In the genomic region with DNA sequence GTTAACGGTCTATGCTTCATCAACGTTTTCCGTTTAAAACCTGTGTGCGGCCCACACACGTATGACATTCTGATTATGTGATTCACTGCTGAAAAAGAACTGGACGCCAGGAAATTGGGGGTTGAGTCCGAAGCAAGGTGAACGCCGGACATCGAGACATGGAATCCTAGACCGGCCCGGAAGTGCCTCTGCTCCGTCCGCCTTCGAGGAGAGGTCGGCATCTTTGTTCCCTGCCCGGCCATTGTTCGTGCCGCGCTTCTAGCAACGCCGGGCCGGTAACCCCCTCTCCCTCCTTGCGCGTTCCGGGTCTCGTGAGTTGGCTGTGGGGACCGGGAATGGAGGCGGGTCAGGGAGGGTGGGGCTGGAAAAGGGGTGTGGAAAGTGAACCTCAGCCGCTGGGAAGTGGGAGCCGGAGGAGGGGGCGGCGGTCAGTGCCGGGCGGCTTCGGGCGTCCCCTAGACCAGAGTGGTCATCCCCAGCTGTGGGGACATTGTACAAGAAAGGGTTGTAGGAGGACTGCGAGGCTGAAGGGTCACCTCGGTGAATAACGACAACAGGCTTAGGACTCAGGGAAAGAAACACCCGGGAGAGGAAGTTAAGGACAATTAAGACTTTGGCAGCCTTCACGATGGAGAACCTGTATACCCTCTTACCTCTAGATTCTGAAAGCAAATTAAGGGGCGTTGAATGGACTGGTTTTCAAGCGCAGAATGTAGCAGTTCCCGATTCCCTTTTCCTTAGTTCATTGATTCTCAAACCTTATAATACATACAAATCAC, we compare ENCODE assay signal across 1 cellular context.
TF ChIP-seq lines count a peak whose summit lies in the region.

A gene (plus strand): TSS at position 220 of the 779 bp plus-strand sequence. CDS start 1,810 bp downstream, outside the sequence.

TF ChIP-seq in HepG2, 621 proteins besides CTCF, POLR2A, EP300 and RAD21 (continued from another document and continues in another):
- TF ChIP-seq, protein P1, sequence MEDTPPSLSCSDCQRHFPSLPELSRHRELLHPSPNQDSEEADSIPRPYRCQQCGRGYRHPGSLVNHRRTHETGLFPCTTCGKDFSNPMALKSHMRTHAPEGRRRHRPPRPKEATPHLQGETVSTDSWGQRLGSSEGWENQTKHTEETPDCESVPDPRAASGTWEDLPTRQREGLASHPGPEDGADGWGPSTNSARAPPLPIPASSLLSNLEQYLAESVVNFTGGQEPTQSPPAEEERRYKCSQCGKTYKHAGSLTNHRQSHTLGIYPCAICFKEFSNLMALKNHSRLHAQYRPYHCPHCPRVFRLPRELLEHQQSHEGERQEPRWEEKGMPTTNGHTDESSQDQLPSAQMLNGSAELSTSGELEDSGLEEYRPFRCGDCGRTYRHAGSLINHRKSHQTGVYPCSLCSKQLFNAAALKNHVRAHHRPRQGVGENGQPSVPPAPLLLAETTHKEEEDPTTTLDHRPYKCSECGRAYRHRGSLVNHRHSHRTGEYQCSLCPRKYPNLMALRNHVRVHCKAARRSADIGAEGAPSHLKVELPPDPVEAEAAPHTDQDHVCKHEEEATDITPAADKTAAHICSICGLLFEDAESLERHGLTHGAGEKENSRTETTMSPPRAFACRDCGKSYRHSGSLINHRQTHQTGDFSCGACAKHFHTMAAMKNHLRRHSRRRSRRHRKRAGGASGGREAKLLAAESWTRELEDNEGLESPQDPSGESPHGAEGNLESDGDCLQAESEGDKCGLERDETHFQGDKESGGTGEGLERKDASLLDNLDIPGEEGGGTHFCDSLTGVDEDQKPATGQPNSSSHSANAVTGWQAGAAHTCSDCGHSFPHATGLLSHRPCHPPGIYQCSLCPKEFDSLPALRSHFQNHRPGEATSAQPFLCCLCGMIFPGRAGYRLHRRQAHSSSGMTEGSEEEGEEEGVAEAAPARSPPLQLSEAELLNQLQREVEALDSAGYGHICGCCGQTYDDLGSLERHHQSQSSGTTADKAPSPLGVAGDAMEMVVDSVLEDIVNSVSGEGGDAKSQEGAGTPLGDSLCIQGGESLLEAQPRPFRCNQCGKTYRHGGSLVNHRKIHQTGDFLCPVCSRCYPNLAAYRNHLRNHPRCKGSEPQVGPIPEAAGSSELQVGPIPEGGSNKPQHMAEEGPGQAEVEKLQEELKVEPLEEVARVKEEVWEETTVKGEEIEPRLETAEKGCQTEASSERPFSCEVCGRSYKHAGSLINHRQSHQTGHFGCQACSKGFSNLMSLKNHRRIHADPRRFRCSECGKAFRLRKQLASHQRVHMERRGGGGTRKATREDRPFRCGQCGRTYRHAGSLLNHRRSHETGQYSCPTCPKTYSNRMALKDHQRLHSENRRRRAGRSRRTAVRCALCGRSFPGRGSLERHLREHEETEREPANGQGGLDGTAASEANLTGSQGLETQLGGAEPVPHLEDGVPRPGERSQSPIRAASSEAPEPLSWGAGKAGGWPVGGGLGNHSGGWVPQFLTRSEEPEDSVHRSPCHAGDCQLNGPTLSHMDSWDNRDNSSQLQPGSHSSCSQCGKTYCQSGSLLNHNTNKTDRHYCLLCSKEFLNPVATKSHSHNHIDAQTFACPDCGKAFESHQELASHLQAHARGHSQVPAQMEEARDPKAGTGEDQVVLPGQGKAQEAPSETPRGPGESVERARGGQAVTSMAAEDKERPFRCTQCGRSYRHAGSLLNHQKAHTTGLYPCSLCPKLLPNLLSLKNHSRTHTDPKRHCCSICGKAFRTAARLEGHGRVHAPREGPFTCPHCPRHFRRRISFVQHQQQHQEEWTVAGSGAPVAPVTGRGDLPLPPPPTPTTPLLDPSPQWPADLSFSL (CRISPR knock-in tag; IDR thresholded peaks at IDR 0.05), result no peak
- TF ChIP-seq ZFP37 (CRISPR knock-in tag; IDR thresholded peaks at IDR 0.05; ENCODE audit: borderline replicate concordance), result no peak
- TF ChIP-seq, protein P2, sequence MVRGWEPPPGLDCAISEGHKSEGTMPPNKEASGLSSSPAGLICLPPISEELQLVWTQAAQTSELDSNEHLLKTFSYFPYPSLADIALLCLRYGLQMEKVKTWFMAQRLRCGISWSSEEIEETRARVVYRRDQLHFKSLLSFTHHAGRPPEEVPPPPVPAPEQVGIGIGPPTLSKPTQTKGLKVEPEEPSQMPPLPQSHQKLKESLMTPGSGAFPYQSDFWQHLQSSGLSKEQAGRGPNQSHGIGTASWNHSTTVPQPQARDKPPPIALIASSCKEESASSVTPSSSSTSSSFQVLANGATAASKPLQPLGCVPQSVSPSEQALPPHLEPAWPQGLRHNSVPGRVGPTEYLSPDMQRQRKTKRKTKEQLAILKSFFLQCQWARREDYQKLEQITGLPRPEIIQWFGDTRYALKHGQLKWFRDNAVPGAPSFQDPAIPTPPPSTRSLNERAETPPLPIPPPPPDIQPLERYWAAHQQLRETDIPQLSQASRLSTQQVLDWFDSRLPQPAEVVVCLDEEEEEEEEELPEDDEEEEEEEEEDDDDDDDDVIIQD (CRISPR knock-in tag; IDR thresholded peaks at IDR 0.05; ENCODE audit: low read depth), result peak; percentile 65; the same call in 1 of the 2 replicates
- TF ChIP-seq ZFP82 (CRISPR knock-in tag; IDR thresholded peaks at IDR 0.05; ENCODE audit: borderline replicate concordance), result no peak
- TF ChIP-seq MAFK (conservative IDR thresholded peaks at IDR 0.05 in 1 of 2, IDR thresholded peaks at IDR 0.05 in 1 of 2; ENCODE audit: low read length in 2 of 2), result no peak
- 0 out of 2 replicates have a peak, but pooled peaks have one; percentile 48 for TF ChIP-seq ZNF510 (CRISPR knock-in tag; IDR thresholded peaks at IDR 0.05; ENCODE audit: low read depth)
- TF ChIP-seq, protein P3, sequence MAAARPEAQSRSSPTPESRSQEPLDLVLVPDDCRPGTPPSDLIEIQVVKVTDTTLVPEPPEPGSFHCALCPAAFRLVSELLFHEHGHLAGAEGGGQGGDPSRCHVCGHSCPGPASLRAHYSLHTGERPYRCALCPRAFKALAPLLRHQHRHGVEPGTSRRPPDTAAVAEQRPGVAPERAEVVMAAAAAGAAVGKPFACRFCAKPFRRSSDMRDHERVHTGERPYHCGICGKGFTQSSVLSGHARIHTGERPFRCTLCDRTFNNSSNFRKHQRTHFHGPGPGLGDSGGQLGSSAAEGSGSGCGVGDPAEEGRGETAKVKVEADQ (CRISPR knock-in tag; IDR thresholded peaks at IDR 0.05; ENCODE audit: borderline replicate concordance), result peak; percentile 79; the same call in 1 of the 2 replicates
- TF ChIP-seq ZNF773 (CRISPR knock-in tag; IDR thresholded peaks at IDR 0.05; ENCODE audit: borderline replicate concordance), result peak; percentile 19; the same call in 1 of the 2 replicates
- TF ChIP-seq, protein P4, sequence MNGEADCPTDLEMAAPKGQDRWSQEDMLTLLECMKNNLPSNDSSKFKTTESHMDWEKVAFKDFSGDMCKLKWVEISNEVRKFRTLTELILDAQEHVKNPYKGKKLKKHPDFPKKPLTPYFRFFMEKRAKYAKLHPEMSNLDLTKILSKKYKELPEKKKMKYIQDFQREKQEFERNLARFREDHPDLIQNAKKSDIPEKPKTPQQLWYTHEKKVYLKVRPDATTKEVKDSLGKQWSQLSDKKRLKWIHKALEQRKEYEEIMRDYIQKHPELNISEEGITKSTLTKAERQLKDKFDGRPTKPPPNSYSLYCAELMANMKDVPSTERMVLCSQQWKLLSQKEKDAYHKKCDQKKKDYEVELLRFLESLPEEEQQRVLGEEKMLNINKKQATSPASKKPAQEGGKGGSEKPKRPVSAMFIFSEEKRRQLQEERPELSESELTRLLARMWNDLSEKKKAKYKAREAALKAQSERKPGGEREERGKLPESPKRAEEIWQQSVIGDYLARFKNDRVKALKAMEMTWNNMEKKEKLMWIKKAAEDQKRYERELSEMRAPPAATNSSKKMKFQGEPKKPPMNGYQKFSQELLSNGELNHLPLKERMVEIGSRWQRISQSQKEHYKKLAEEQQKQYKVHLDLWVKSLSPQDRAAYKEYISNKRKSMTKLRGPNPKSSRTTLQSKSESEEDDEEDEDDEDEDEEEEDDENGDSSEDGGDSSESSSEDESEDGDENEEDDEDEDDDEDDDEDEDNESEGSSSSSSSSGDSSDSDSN (CRISPR knock-in tag; IDR thresholded peaks at IDR 0.05), result peak; percentile 97
- no peak for TF ChIP-seq RBAK (CRISPR knock-in tag; IDR thresholded peaks at IDR 0.05)
- no peak for TF ChIP-seq ZNF17 (CRISPR knock-in tag; IDR thresholded peaks at IDR 0.05)
- TF ChIP-seq, protein P5, sequence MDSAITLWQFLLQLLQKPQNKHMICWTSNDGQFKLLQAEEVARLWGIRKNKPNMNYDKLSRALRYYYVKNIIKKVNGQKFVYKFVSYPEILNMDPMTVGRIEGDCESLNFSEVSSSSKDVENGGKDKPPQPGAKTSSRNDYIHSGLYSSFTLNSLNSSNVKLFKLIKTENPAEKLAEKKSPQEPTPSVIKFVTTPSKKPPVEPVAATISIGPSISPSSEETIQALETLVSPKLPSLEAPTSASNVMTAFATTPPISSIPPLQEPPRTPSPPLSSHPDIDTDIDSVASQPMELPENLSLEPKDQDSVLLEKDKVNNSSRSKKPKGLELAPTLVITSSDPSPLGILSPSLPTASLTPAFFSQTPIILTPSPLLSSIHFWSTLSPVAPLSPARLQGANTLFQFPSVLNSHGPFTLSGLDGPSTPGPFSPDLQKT (CRISPR knock-in tag; IDR thresholded peaks at IDR 0.05; ENCODE audit: borderline replicate concordance), result no peak
- TF ChIP-seq, protein P6, sequence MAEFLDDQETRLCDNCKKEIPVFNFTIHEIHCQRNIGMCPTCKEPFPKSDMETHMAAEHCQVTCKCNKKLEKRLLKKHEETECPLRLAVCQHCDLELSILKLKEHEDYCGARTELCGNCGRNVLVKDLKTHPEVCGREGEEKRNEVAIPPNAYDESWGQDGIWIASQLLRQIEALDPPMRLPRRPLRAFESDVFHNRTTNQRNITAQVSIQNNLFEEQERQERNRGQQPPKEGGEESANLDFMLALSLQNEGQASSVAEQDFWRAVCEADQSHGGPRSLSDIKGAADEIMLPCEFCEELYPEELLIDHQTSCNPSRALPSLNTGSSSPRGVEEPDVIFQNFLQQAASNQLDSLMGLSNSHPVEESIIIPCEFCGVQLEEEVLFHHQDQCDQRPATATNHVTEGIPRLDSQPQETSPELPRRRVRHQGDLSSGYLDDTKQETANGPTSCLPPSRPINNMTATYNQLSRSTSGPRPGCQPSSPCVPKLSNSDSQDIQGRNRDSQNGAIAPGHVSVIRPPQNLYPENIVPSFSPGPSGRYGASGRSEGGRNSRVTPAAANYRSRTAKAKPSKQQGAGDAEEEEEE (CRISPR knock-in tag; IDR thresholded peaks at IDR 0.05; ENCODE audit: borderline replicate concordance), result no peak
- TF ChIP-seq HIVEP1 (CRISPR knock-in tag; IDR thresholded peaks at IDR 0.05), result peak; percentile 94
- peak; percentile 81 for TF ChIP-seq ZNF883 (CRISPR knock-in tag; IDR thresholded peaks at IDR 0.05; ENCODE audit: not compliant biosample characterization)
- peak; percentile 73; the same call in 1 of the 2 replicates for TF ChIP-seq ZZZ3 (CRISPR knock-in tag; IDR thresholded peaks at IDR 0.05; ENCODE audit: borderline replicate concordance)
- TF ChIP-seq ZSCAN29 (CRISPR knock-in tag; conservative IDR thresholded peaks at IDR 0.05), result peak; percentile 56; the same call in 1 of the 2 replicates
- peak; percentile 71 for TF ChIP-seq SRSF1 (optimal IDR thresholded peaks at IDR 0.05; ENCODE audit: low read depth, low read length)
- TF ChIP-seq SRSF4 (IDR thresholded peaks at IDR 0.05; ENCODE audit: low read depth, low read length, poor library complexity, severe bottlenecking), result no peak
- TF ChIP-seq FOXA1 (IDR thresholded peaks at IDR 0.05), result no peak
- peak; percentile 34; the same call in 1 of the 2 replicates for TF ChIP-seq FOXA1 (CRISPR knock-in tag; IDR thresholded peaks at IDR 0.05)
- TF ChIP-seq ZNF761 (CRISPR knock-in tag; conservative IDR thresholded peaks at IDR 0.05), result peak; percentile 93
- TF ChIP-seq, protein P7, sequence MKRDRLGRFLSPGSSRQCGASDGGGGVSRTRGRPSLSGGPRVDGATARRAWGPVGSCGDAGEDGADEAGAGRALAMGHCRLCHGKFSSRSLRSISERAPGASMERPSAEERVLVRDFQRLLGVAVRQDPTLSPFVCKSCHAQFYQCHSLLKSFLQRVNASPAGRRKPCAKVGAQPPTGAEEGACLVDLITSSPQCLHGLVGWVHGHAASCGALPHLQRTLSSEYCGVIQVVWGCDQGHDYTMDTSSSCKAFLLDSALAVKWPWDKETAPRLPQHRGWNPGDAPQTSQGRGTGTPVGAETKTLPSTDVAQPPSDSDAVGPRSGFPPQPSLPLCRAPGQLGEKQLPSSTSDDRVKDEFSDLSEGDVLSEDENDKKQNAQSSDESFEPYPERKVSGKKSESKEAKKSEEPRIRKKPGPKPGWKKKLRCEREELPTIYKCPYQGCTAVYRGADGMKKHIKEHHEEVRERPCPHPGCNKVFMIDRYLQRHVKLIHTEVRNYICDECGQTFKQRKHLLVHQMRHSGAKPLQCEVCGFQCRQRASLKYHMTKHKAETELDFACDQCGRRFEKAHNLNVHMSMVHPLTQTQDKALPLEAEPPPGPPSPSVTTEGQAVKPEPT (CRISPR knock-in tag; IDR thresholded peaks at IDR 0.05; ENCODE audit: low read depth), result peak; percentile 84; the same call in 1 of the 2 replicates
- TF ChIP-seq ZSCAN25 (CRISPR knock-in tag; IDR thresholded peaks at IDR 0.05), result peak; percentile 67; the same call in 1 of the 2 replicates
- TF ChIP-seq KDM6A (CRISPR knock-in tag; IDR thresholded peaks at IDR 0.05; ENCODE audit: low read depth), result no peak
- TF ChIP-seq SOX13 (IDR thresholded peaks at IDR 0.05), result peak; percentile 59; the same call in 1 of the 2 replicates
- TF ChIP-seq SOX13 (CRISPR knock-in tag; conservative IDR thresholded peaks at IDR 0.05 in 1 of 2, IDR thresholded peaks at IDR 0.05 in 1 of 2), result peak in 1 of 2 experiments; percentile 90; a peak in 2 of 4 replicates
- TF ChIP-seq ZNF549 (CRISPR knock-in tag; IDR thresholded peaks at IDR 0.05), result no peak
- TF ChIP-seq, protein P8, sequence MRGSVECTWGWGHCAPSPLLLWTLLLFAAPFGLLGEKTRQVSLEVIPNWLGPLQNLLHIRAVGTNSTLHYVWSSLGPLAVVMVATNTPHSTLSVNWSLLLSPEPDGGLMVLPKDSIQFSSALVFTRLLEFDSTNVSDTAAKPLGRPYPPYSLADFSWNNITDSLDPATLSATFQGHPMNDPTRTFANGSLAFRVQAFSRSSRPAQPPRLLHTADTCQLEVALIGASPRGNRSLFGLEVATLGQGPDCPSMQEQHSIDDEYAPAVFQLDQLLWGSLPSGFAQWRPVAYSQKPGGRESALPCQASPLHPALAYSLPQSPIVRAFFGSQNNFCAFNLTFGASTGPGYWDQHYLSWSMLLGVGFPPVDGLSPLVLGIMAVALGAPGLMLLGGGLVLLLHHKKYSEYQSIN (CRISPR knock-in tag; IDR thresholded peaks at IDR 0.05; ENCODE audit: borderline replicate concordance), result no peak
- 0 out of 2 replicates have a peak, but pooled peaks have one; percentile 37 for TF ChIP-seq FOXC1 (CRISPR knock-in tag; IDR thresholded peaks at IDR 0.05; ENCODE audit: borderline replicate concordance)
- TF ChIP-seq ZBTB7A (CRISPR knock-in tag; IDR thresholded peaks at IDR 0.05), result 0 out of 2 replicates have a peak, but pooled peaks have one; percentile 61
